19 cellular contexts compared by ENCODE assay signal in the genomic region with DNA sequence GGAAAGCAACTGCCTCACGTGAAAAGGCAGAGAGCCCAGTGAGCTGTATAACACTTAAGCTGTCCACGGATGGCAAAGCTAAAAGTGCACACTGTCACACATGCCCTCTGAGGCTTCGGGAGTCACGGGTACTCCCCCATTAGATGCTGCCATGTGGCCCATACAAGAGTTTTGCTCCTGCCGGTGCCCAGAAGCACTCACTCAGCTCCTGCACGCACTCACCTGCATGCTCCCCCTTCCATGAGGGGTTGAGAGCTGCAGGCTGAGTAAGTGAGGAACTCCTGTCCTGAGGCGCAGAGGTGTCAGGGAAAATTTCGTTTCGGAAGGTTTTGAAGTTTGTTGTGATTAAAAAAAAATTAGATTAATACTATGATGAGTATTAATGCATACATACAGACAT.
"Had no signal": no experiment of that assay in that cellular context is flagged by ENCODE, and none has a peak within 500 bp of the region (broad histone marks: within the 10 kb centered on the region; RNA-seq: fewer than 3 reads in every experiment).

No MANE protein-coding gene starts in this region.

- H3K4me3 ChIP-seq: left lung, lung, thoracic aorta, upper lobe of left lung had no signal

- H3K27ac ChIP-seq: foreskin keratinocyte, left lung, thoracic aorta, upper lobe of left lung had no signal

- H3K27me3 ChIP-seq: foreskin keratinocyte, left lung, upper lobe of left lung had no signal

- H3K9me3 ChIP-seq: thoracic aorta had no signal

- DNase-seq: activated CD4-positive, alpha-beta memory T cell treated with anti-CD3 and anti-CD28 coated beads, Interleukin-2, amount 10 ng/mL, durations not matched to agents 7 days and 5 days; activated CD4-positive, alpha-beta T cell treated with anti-CD3 and anti-CD28 coated beads, Interleukin-2, amount 10 ng/mL, durations not matched to agents 24 days and 14 days; activated CD8-positive, alpha-beta memory T cell treated with anti-CD3 and anti-CD28 coated beads, Interleukin-2, amount 10 ng/mL, durations not matched to agents 7 days and 5 days; activated gamma-delta T cell treated with Interleukin-2 at 50 U/mL for 16 hours; activated T-cell treated with anti-CD3 and anti-CD28 coated beads for 4 hours; effector memory CD4-positive, alpha-beta T cell; foreskin keratinocyte; left lung; naive B cell; posterior cingulate gyrus; small intestine; stimulated activated CD4-positive, alpha-beta T cell treated with anti-CD3 and anti-CD28 coated beads, Interleukin-15, amount 100 ng/mL, for 24 hours; stimulated activated CD8-positive, alpha-beta memory T cell treated with anti-CD3 and anti-CD28 coated beads, Interleukin-4, amount 100 ng/mL, for 48 hours; stimulated activated naive B cell treated with anti-CD40 and anti-IgM and Interleukin-4, amounts not matched to agents 10 μg/mL and 1 μg/mL and 100 μg/mL, for 72 hours; T-helper 17 cell; upper lobe of left lung had no signal

- H3K36me3 ChIP-seq: left lung, thoracic aorta, upper lobe of left lung had no signal

- H3K4me1 ChIP-seq: foreskin keratinocyte, left lung, upper lobe of left lung had no signal

- ATAC-seq: activated CD8-positive, alpha-beta memory T cell treated with anti-CD3 and anti-CD28 coated beads, Interleukin-2, amount 10 ng/mL, durations not matched to agents 7 days and 5 days; foreskin keratinocyte; left lung; sciatic nerve; stimulated activated naive B cell treated with anti-CD40 and anti-IgM and Interleukin-4, amounts not matched to agents 10 μg/mL and 1 μg/mL and 100 μg/mL, for 72 hours; T-helper 17 cell had no signal
